8 cellular contexts compared by ENCODE assay signal in genomic region chr19:40055049-40055448, GRCh38. TPM values are rescaled to one million over a fixed set of nuclear protein-coding genes. Genes with fewer than 3 reads are reported as not detected.
A peak's percentile ranks its signal among the peaks of the same experiment; 100 is the strongest.
DNase-seq lines count a peak whose midpoint lies in the region; TF ChIP-seq lines count a peak whose summit lies in the region.

No MANE protein-coding gene starts in this region.

- peak overlapping the region; percentile 81 for H3K9ac ChIP-seq in mesendoderm (ENCODE audit: low read length)

- peaks cover 12% of the 10 kb centered on the region for H3K9me3 Mint-ChIP-seq in activated naive CD4-positive, alpha-beta T cell treated with anti-CD3 and anti-CD28 coated beads for 36 hours
- H3K9me3 Mint-ChIP-seq in MCF 10A (ENCODE audit: unreplicated experiment) = peaks cover 31% of the 10 kb centered on the region

- no peak overlapping the region for H3K27ac Mint-ChIP-seq in activated naive CD4-positive, alpha-beta T cell treated with anti-CD3 and anti-CD28 coated beads for 36 hours
- no peak overlapping the region for H3K27ac Mint-ChIP-seq in MCF 10A (ENCODE audit: low read depth, unreplicated experiment)

- H3K56ac ChIP-seq in mesendoderm (ENCODE audit: low read length) = no peak overlapping the region

- H3K79me2 ChIP-seq in mesendoderm (ENCODE audit: control insufficient read depth, insufficient read depth, low read length) = peaks cover 7% of the 10 kb centered on the region

- H2AK5ac ChIP-seq in mesendoderm (ENCODE audit: low read length) = no peak overlapping the region

- intact Hi-C loops in activated naive CD4-positive, alpha-beta T cell treated with anti-CD3 and anti-CD28 coated beads for 36 hours (cut with micrococcal nuclease) = no loop called here
- intact Hi-C loops in MCF 10A (cut with micrococcal nuclease) = no loop called here

- no peak overlapping the region for H4K5ac ChIP-seq in mesendoderm (ENCODE audit: low read length)

- no peak overlapping the region for H2BK5ac ChIP-seq in mesendoderm (ENCODE audit: low read length)

- no TSS peak for BruUV-seq in MCF 10A (replicated peaks; lab: Mats Ljungman, UMichigan)

- CTCF ChIA-PET in activated naive CD4-positive, alpha-beta T cell treated with anti-CD3 and anti-CD28 coated beads for 36 hours (lab: Charles Lee) = interaction anchor here (0.9 kb wide), 1 partner anchor 58 kb away, joined by 4 read pairs; the partner anchor contains the start of gene ZNF546
- CTCF ChIA-PET in MCF 10A (lab: Yijun Ruan, JAX) = no interaction called here

- peak overlapping the region; percentile 79 for H3K4me2 ChIP-seq in mesendoderm (ENCODE audit: low read length)

- no peak overlapping the region for H2BK120ac ChIP-seq in mesendoderm (ENCODE audit: low read depth, low read length)

- H3K27ac ChIP-seq in mesendoderm (ENCODE audit: low read depth, low read length) (no peak overlapping the region), urinary bladder (ENCODE audit: low read depth) (no peak overlapping the region)

- WGBS in mesendoderm (ENCODE audit: extremely low coverage, insufficient coverage, low lambda C conversion rate) = no CpG with 5 or more reads among the region's 10 CpGs
- 34% methylated on average over 10 of the region's 10 CpGs for WGBS in urinary bladder

- no peaks in the 10 kb centered on the region for H3K27me3 Mint-ChIP-seq in activated naive CD4-positive, alpha-beta T cell treated with anti-CD3 and anti-CD28 coated beads for 36 hours (ENCODE audit: low read depth)
- no peaks in the 10 kb centered on the region for H3K27me3 Mint-ChIP-seq in MCF 10A (ENCODE audit: insufficient read depth, unreplicated experiment)

- peak overlapping the region; percentile 99 for H3K4me3 Mint-ChIP-seq in activated naive CD4-positive, alpha-beta T cell treated with anti-CD3 and anti-CD28 coated beads for 36 hours
- H3K4me3 Mint-ChIP-seq in MCF 10A (ENCODE audit: unreplicated experiment) = peak overlapping the region; percentile 96

- no peak overlapping the region for H3K4me3 ChIP-seq in mesendoderm (ENCODE audit: low read length)
- peak overlapping the region; percentile 76 for H3K4me3 ChIP-seq in urinary bladder (ENCODE audit: low read depth, low read length)

- POLR2A ChIA-PET in MCF 10A (lab: Yijun Ruan, JAX) = interaction anchor here (1.1 to 1.6 kb wide), 2 partner anchors 35 to 44 kb away, joined by 3 to 5 read pairs; partner anchors contain the start of gene ZNF780A

- no peaks in the 10 kb centered on the region for H3K27me3 ChIP-seq in mesendoderm (ENCODE audit: insufficient read depth, low read length, poor library complexity)

- peaks cover 36% of the 10 kb centered on the region for H3K4me1 Mint-ChIP-seq in activated naive CD4-positive, alpha-beta T cell treated with anti-CD3 and anti-CD28 coated beads for 36 hours (ENCODE audit: low read depth)
- peaks cover 5% of the 10 kb centered on the region for H3K4me1 Mint-ChIP-seq in MCF 10A (ENCODE audit: insufficient read depth, unreplicated experiment)

- no peak overlapping the region for H3K18ac ChIP-seq in mesendoderm (ENCODE audit: low read length)

- no peak overlapping the region for H3K4ac ChIP-seq in mesendoderm (ENCODE audit: low read depth, low read length)

- H4K8ac ChIP-seq in mesendoderm (ENCODE audit: low read depth, low read length) = no peak overlapping the region

- H3K4me1 ChIP-seq in mesendoderm (ENCODE audit: control insufficient read depth, low read depth, low read length) (no peaks in the 10 kb centered on the region), urinary bladder (ENCODE audit: insufficient read depth) (peaks cover 1% of the 10 kb centered on the region)

- DNase-seq in activated naive CD4-positive, alpha-beta T cell treated with anti-CD3 and anti-CD28 coated beads for 36 hours = no peak
- DNase-seq in activated naive CD4-positive, alpha-beta T cell treated with anti-CD3 and anti-CD28 coated beads, Interleukin-2, amount 50 U/mL, for 16 hours = no peak
- no peak for DNase-seq in MCF 10A (ENCODE audit: unreplicated experiment)
- no peak for DNase-seq in mesendoderm
- no peak for DNase-seq in LoVo (ENCODE audit: low spot score)
- DNase-seq in activated effector memory CD4-positive, alpha-beta T cell treated with anti-CD3 and anti-CD28 coated beads, Interleukin-2, amount 50 U/mL, for 16 hours = no peak
- no peak for DNase-seq in mucosa of gallbladder (ENCODE audit: low spot score)

- H3K23ac ChIP-seq in mesendoderm (ENCODE audit: low read length) = no peak overlapping the region

- H2BK15ac ChIP-seq in mesendoderm (replicated peaks; ENCODE audit: low read depth) = no peak overlapping the region

- H3K36me3 Mint-ChIP-seq in activated naive CD4-positive, alpha-beta T cell treated with anti-CD3 and anti-CD28 coated beads for 36 hours (ENCODE audit: low read depth) = peaks cover 26% of the 10 kb centered on the region
- H3K36me3 Mint-ChIP-seq in MCF 10A (ENCODE audit: insufficient read depth, unreplicated experiment) = peaks cover 12% of the 10 kb centered on the region

- H3K36me3 ChIP-seq in mesendoderm (ENCODE audit: control insufficient read depth, insufficient read depth, low read length) = no peaks in the 10 kb centered on the region
- peaks cover 1% of the 10 kb centered on the region for H3K36me3 ChIP-seq in urinary bladder (ENCODE audit: insufficient read depth)

- H3K79me1 ChIP-seq in mesendoderm (ENCODE audit: low read length) = peaks cover 8% of the 10 kb centered on the region

- TF ChIP-seq CTCF in MCF 10A (IDR thresholded peaks at IDR 0.05; ENCODE audit: unreplicated experiment) = no peak

RNA-seq across cellular contexts. Expression of gene ZNF780B, which starts 1.0 kb away (rescaled TPM):
- 1 to 10 TPM; 8.3 to 9.8 TPM for total RNA-seq in activated naive CD4-positive, alpha-beta T cell treated with anti-CD3 and anti-CD28 coated beads for 36 hours
- 10.2 and 12.8 TPM in 2 replicates for total RNA-seq in MCF 10A (2022)
- polyA plus RNA-seq in mesendoderm (2013, experiment 1 of 2) = 9.1 TPM
- 8.0 TPM for polyA plus RNA-seq in mesendoderm (2013, experiment 2 of 2)
- total RNA-seq in urinary bladder = 45.3 TPM
- polyA plus RNA-seq in urinary bladder = 9.8 TPM
- total RNA-seq in mucosa of gallbladder = 31.2 TPM

RNA-seq across cellular contexts. Expression of gene ZNF780A, which starts 35.7 kb away (rescaled TPM):
- 10 to 100 TPM in 1 of 2 experiments, 1 to 10 TPM in 1; 8.8 to 10.5 TPM for total RNA-seq in activated naive CD4-positive, alpha-beta T cell treated with anti-CD3 and anti-CD28 coated beads for 36 hours
- total RNA-seq in MCF 10A (2022) (9.7 and 14.0 TPM in 2 replicates), urinary bladder (33.3 TPM), mucosa of gallbladder (24.1 TPM)
- 9.1 TPM for polyA plus RNA-seq in mesendoderm (2013, experiment 1 of 2)
- 8.5 TPM for polyA plus RNA-seq in mesendoderm (2013, experiment 2 of 2)
- 7.2 TPM for polyA plus RNA-seq in urinary bladder

RNA-seq across cellular contexts. Expression of gene ZNF546, which starts 58.2 kb away (rescaled TPM):
- 1 to 10 TPM; 1.6 to 2.3 TPM for total RNA-seq in activated naive CD4-positive, alpha-beta T cell treated with anti-CD3 and anti-CD28 coated beads for 36 hours
- total RNA-seq in MCF 10A (2022) (5.2 and 6.3 TPM in 2 replicates), urinary bladder (23.4 TPM), mucosa of gallbladder (7.0 TPM)
- 0.15 TPM for polyA plus RNA-seq in mesendoderm (2013, experiment 1 of 2)
- polyA plus RNA-seq in mesendoderm (2013, experiment 2 of 2) = 0.27 TPM
- polyA plus RNA-seq in urinary bladder = 2.3 TPM
